In genomic region chr2:207226243-207226642, GRCh38 we compare ENCODE assay signal across 14 cellular contexts.
A peak's percentile ranks its signal among the peaks of the same experiment; 100 is the strongest.
DNase-seq lines count a peak whose midpoint lies in the region; ATAC-seq and TF ChIP-seq lines count a peak whose summit lies in the region.
"Had no signal": no experiment of that assay in that cellular context is flagged by ENCODE, and none has a peak within 500 bp of the region (broad histone marks: within the 10 kb centered on the region; RNA-seq: fewer than 3 reads in every experiment).

No MANE protein-coding gene starts in this region.

- no peaks in the 10 kb centered on the region for H3K36me3 ChIP-seq in ACC112 (ENCODE audit: insufficient read depth, low read length)
- H3K36me3 ChIP-seq in muscle layer of colon (ENCODE audit: insufficient read depth, low read length): no peaks in the 10 kb centered on the region
- no peaks in the 10 kb centered on the region for H3K36me3 ChIP-seq in spleen
- H3K36me3 ChIP-seq: BE2C, WERI-Rb-1 had no signal

- no peak for TF ChIP-seq POLR2A in spleen (IDR thresholded peaks at IDR 0.05)

- H3K79me2 ChIP-seq in ACC112 (ENCODE audit: control insufficient read depth, insufficient read depth, low read length, unreplicated experiment): no peaks in the 10 kb centered on the region
- H3K79me2 ChIP-seq: hepatocyte had no signal

- no peaks in the 10 kb centered on the region for H3K9me3 ChIP-seq in muscle layer of colon (ENCODE audit: low read length)
- no peaks in the 10 kb centered on the region for H3K9me3 ChIP-seq in spleen
- H3K9me3 ChIP-seq: BE2C, SK-N-SH had no signal

- DNase-seq in HCEC 1CT (peak; percentile 40), dermis microvascular lymphatic vessel endothelial cell (ENCODE audit: low read depth in 2 of 2) (peak; percentile 65), NCI-H2029 treated with DMSO at 0.1 percent for 48 hours (lab: John Stamatoyannopoulos, UW) (no peak), spleen (no peak), GF-D8 (lab: John Stamatoyannopoulos, UW) (no peak)
- DNase-seq: activated naive CD8-positive, alpha-beta T cell treated with anti-CD3 and anti-CD28 coated beads, Interleukin-2, amount 10 ng/mL, durations not matched to agents 7 days and 5 days; BE2C; NCI-H1092; SK-N-SH; WERI-Rb-1 had no signal

- intact Hi-C loops in spleen (cut with DNase I; ENCODE audit: low total_unique reads): no loop called here

- H3K27me3 ChIP-seq in ACC112 (ENCODE audit: insufficient read depth, low read length) (no peaks in the 10 kb centered on the region), muscle layer of colon (ENCODE audit: control insufficient read depth in 1 of 2, insufficient read depth in 2 of 2, low read length in 2 of 2) (no peaks in the 10 kb centered on the region), spleen (replicated peaks in 1 of 7) (no peaks in the 10 kb centered on the region)
- H3K27me3 ChIP-seq: BE2C, hepatocyte had no signal

- no peak overlapping the region for H3K9ac ChIP-seq in muscle layer of colon (ENCODE audit: low read length)
- H3K9ac ChIP-seq: SK-N-SH had no signal

- peak overlapping the region; percentile 66 for H2AFZ ChIP-seq in ACC112 (ENCODE audit: low read length, unreplicated experiment)
- H2AFZ ChIP-seq: hepatocyte had no signal

- ATAC-seq in GM21447 (IDR thresholded peaks at IDR 0.05; ENCODE audit: unreplicated experiment): no peak

- H3K27ac ChIP-seq in ACC112 (ENCODE audit: low read depth, low read length) (no peak overlapping the region), muscle layer of colon (ENCODE audit: low read depth, low read length) (peak overlapping the region; percentile 77), spleen (peak overlapping the region in 2 of 8 donors; percentile 22 to 40)
- H3K27ac ChIP-seq: hepatocyte, WERI-Rb-1 had no signal

- TF ChIP-seq CTCF in spleen (IDR thresholded peaks at IDR 0.05 in 8 of 11, conservative IDR thresholded peaks at IDR 0.05 in 3 of 11): no peak

- H3K4me3 ChIP-seq in ACC112 (ENCODE audit: low read depth, low read length) (no peak overlapping the region), muscle layer of colon (ENCODE audit: low read depth in 1 of 2, low read length in 2 of 2) (no peak overlapping the region), spleen (no peak overlapping the region)
- H3K4me3 ChIP-seq: hepatocyte had no signal

- H3K4me1 ChIP-seq in ACC112 (ENCODE audit: control insufficient read depth, insufficient read depth, low read length, unreplicated experiment) (peaks cover 21% of the 10 kb centered on the region), muscle layer of colon (ENCODE audit: insufficient read depth, low read length) (peaks cover 45% of the 10 kb centered on the region), spleen (peaks cover 0 to 53% (median 26%) of the 10 kb centered on the region in 6 donors)

Comparison
In these comparisons a context has a peak if more than half of its experiments do, and no peak if none do; other contexts are left out.
1. DNase-seq: peak in HCEC 1CT (single experiment) and dermis microvascular lymphatic vessel endothelial cell (2 of 2); none in NCI-H2029 treated with DMSO at 0.1 percent for 48 hours (single experiment), spleen (single experiment) and GF-D8 (single experiment).